ENCODE assay signal across 8 cellular contexts in genomic region chr7:73154586-73155038, GRCh38.
DNase-seq lines count a peak whose midpoint lies in the region; ATAC-seq, FAIRE-seq and TF ChIP-seq lines count a peak whose summit lies in the region.
"Not testable (repeated sequence)": the region's sequence is repeated elsewhere in the genome, so short reads cannot be mapped to it uniquely, and the experiment has no call there.

No MANE protein-coding gene starts in this region.

- TF ChIP-seq CTCF in HEK293 (tag by site-specific recombination; IDR thresholded peaks at IDR 0.05); astrocyte (IDR thresholded peaks at IDR 0.05; ENCODE audit: insufficient read depth, low read depth, low read length); pancreas (IDR thresholded peaks at IDR 0.05): not testable (repeated sequence)

- H3K9me3 ChIP-seq in HEK293 (ENCODE audit: control insufficient read depth, insufficient read depth, low read depth, low read length); astrocyte (ENCODE audit: insufficient read depth, low read depth, low read length); pancreas: not testable (repeated sequence)

- POLR2A ChIA-PET in HEK293 (lab: Yijun Ruan, JAX), result interaction anchor here (0.6 kb wide), 1 partner anchor 578 kb away, joined by 4 read pairs; no protein-coding TSS in a partner anchor
- POLR2A ChIA-PET in activated CD4-positive, alpha-beta T cell treated with anti-CD3 and anti-CD28 coated beads for 36 hours (lab: Charles Lee), result not testable (repeated sequence)

- H4K20me1 ChIP-seq in astrocyte (ENCODE audit: insufficient read depth, low read length), result not testable (repeated sequence)

- H3K36me3 Mint-ChIP-seq in activated CD4-positive, alpha-beta T cell treated with anti-CD3 and anti-CD28 coated beads for 36 hours (ENCODE audit: low read depth); astrocyte (ENCODE audit: low read depth, unreplicated experiment); stimulated activated effector memory CD8-positive, alpha-beta T cell treated with anti-CD3 and anti-CD28 coated beads, Interleukin-12 subunit alpha, Interleukin-12 subunit beta, amount 100 ng/mL, for 72 hours: not testable (repeated sequence)

- not testable (repeated sequence) for H3K79me2 ChIP-seq in astrocyte (ENCODE audit: insufficient read depth, low read length)

- H3K4me1 Mint-ChIP-seq in activated CD4-positive, alpha-beta T cell treated with anti-CD3 and anti-CD28 coated beads for 36 hours; astrocyte (ENCODE audit: low read depth, unreplicated experiment); stimulated activated effector memory CD8-positive, alpha-beta T cell treated with anti-CD3 and anti-CD28 coated beads, Interleukin-12 subunit alpha, Interleukin-12 subunit beta, amount 100 ng/mL, for 72 hours: not testable (repeated sequence)

- peak; percentile 87 for ATAC-seq in GM18498 (IDR thresholded peaks at IDR 0.05; ENCODE audit: unreplicated experiment)
- peak; percentile 86 for ATAC-seq in activated CD4-positive, alpha-beta T cell treated with anti-CD3 and anti-CD28 coated beads for 36 hours
- peak; percentile 97 for ATAC-seq in left ventricle myocardium superior
- ATAC-seq in pancreas, result peak; percentile 86 to 95 (median 92)
- ATAC-seq in stimulated activated effector memory CD8-positive, alpha-beta T cell treated with anti-CD3 and anti-CD28 coated beads, Interleukin-12 subunit alpha, Interleukin-12 subunit beta, amount 100 ng/mL, for 72 hours, result peak; percentile 96

- peak overlapping the region; percentile 30 for H3K4me3 Mint-ChIP-seq in activated CD4-positive, alpha-beta T cell treated with anti-CD3 and anti-CD28 coated beads for 36 hours
- peak overlapping the region; percentile 45 for H3K4me3 Mint-ChIP-seq in astrocyte (ENCODE audit: unreplicated experiment)
- H3K4me3 Mint-ChIP-seq in stimulated activated effector memory CD8-positive, alpha-beta T cell treated with anti-CD3 and anti-CD28 coated beads, Interleukin-12 subunit alpha, Interleukin-12 subunit beta, amount 100 ng/mL, for 72 hours, result peak overlapping the region; percentile 51

- H3K36me3 ChIP-seq in HEK293 (ENCODE audit: control insufficient read depth in 2 of 2, insufficient read depth in 1 of 2, low read length in 2 of 2); astrocyte (ENCODE audit: insufficient read depth, low read length); pancreas: not testable (repeated sequence)

- intact Hi-C loops in activated CD4-positive, alpha-beta T cell treated with anti-CD3 and anti-CD28 coated beads for 36 hours (cut with DNase I, micrococcal nuclease); left ventricle myocardium superior (cut with micrococcal nuclease); pancreas (cut with DNase I): not testable (repeated sequence)

- not testable (repeated sequence) for H3K27me3 Mint-ChIP-seq in activated CD4-positive, alpha-beta T cell treated with anti-CD3 and anti-CD28 coated beads for 36 hours; astrocyte (ENCODE audit: low read depth, unreplicated experiment)

- H3K27ac ChIP-seq in HEK293 (ENCODE audit: extremely low read depth, low read depth, low read length); astrocyte (ENCODE audit: low read depth, low read length); pancreas: not testable (repeated sequence)

- 0% methylated on average over 6 to 37 of the region's 48 CpGs for WGBS in pancreas, 2 donors

- not testable (repeated sequence) for H3K9ac ChIP-seq in astrocyte (ENCODE audit: low read length)

- H2AFZ ChIP-seq in astrocyte (ENCODE audit: low read depth, low read length), result not testable (repeated sequence)

- DNase-seq in HT-29 (ENCODE audit: low spot score) (peak; percentile 43), astrocyte (ENCODE audit: low read depth) (peak; percentile 44), left ventricle myocardium superior (peak; percentile 90), pancreas (peak; percentile 75 to 95 (median 84))
- peak; percentile 72 for DNase-seq in activated CD4-positive, alpha-beta T cell treated with anti-CD3 and anti-CD28 coated beads for 36 hours
- peak; percentile 57 to 87 for DNase-seq in stimulated activated effector memory CD8-positive, alpha-beta T cell treated with anti-CD3 and anti-CD28 coated beads, Interleukin-12 subunit alpha, Interleukin-12 subunit beta, amount 100 ng/mL, for 72 hours (ENCODE audit: low spot score in 2 of 2)

- H3K27me3 ChIP-seq in astrocyte (ENCODE audit: insufficient read depth, low read length); pancreas: not testable (repeated sequence)

- CTCF ChIA-PET in HEK293 (lab: Yijun Ruan, JAX); activated CD4-positive, alpha-beta T cell treated with anti-CD3 and anti-CD28 coated beads for 36 hours (lab: Charles Lee): not testable (repeated sequence)

- H3K27ac Mint-ChIP-seq in activated CD4-positive, alpha-beta T cell treated with anti-CD3 and anti-CD28 coated beads for 36 hours; astrocyte (ENCODE audit: unreplicated experiment); stimulated activated effector memory CD8-positive, alpha-beta T cell treated with anti-CD3 and anti-CD28 coated beads, Interleukin-12 subunit alpha, Interleukin-12 subunit beta, amount 100 ng/mL, for 72 hours: not testable (repeated sequence)

- peak overlapping the region; percentile 33 for H3K4me2 ChIP-seq in astrocyte (ENCODE audit: low read length)

- not testable (repeated sequence) for H3K4me1 ChIP-seq in HEK293 (ENCODE audit: control insufficient read depth, insufficient read depth, low read length); astrocyte (ENCODE audit: insufficient read depth, low read length); pancreas

- FAIRE-seq in astrocyte (lab: Jason Lieb, UNC); pancreas (lab: Jason Lieb, UNC): not testable (repeated sequence)

- not testable (repeated sequence) for H3K9me3 Mint-ChIP-seq in activated CD4-positive, alpha-beta T cell treated with anti-CD3 and anti-CD28 coated beads for 36 hours (ENCODE audit: low read depth); astrocyte (ENCODE audit: unreplicated experiment); stimulated activated effector memory CD8-positive, alpha-beta T cell treated with anti-CD3 and anti-CD28 coated beads, Interleukin-12 subunit alpha, Interleukin-12 subunit beta, amount 100 ng/mL, for 72 hours

- H3K4me3 ChIP-seq in HEK293 (ENCODE audit: low read depth, low read length) (peak overlapping the region; percentile 35), pancreas (peak overlapping the region; percentile 12 to 42 (median 22))
- not testable (repeated sequence) for H3K4me3 ChIP-seq in astrocyte (ENCODE audit: insufficient read depth, low read depth, low read length)

TF ChIP-seq in HEK293, 187 proteins besides CTCF, POLR2A, EP300 and RAD21 (continues in another document):
- peak; percentile 58 for TF ChIP-seq ZBTB26 (tag by site-specific recombination; optimal IDR thresholded peaks at IDR 0.05)
- TF ChIP-seq PATZ1 (tag by site-specific recombination; IDR thresholded peaks at IDR 0.05), result peak; percentile 87
- TF ChIP-seq ZEB2 (tag by site-specific recombination; IDR thresholded peaks at IDR 0.05), result peak; percentile 56; the same call in 1 of the 2 replicates
- TF ChIP-seq ZBTB17 (tag by site-specific recombination; IDR thresholded peaks at IDR 0.05), result peak; percentile 72
- peak; percentile 48 for TF ChIP-seq ZNF335 (tag by site-specific recombination; conservative IDR thresholded peaks at IDR 0.05)
- TF ChIP-seq GLIS1 (tag by site-specific recombination; IDR thresholded peaks at IDR 0.05), result peak; percentile 72
